Comparison of ENCODE assay signal across 18 cellular contexts in genomic region chr15:66068801-66069200, GRCh38.
DNase-seq lines count a peak whose midpoint lies in the region; ATAC-seq and TF ChIP-seq lines count a peak whose summit lies in the region.
"Had no signal": no experiment of that assay in that cellular context is flagged by ENCODE, and none has a peak within 500 bp of the region (broad histone marks: within the 10 kb centered on the region; RNA-seq: fewer than 3 reads in every experiment).

No MANE protein-coding gene starts in this region.

- H3K36me3 Mint-ChIP-seq in chondrocyte (ENCODE audit: low read depth): no peaks in the 10 kb centered on the region
- no peaks in the 10 kb centered on the region for H3K36me3 Mint-ChIP-seq in activated naive CD4-positive, alpha-beta T cell treated with anti-CD3 and anti-CD28 coated beads, Interleukin-2, amount 10 ng/mL, durations not matched to agents 7 days and 5 days

- H4K91ac ChIP-seq in neuronal stem cell (ENCODE audit: low read depth, low read length, poor library complexity): no peak overlapping the region

- no peak for TF ChIP-seq POLR2A in gastrocnemius medialis (IDR thresholded peaks at IDR 0.05)

- no peaks in the 10 kb centered on the region for H3K9me3 ChIP-seq in RWPE2 (ENCODE audit: severe bottlenecking)
- no peaks in the 10 kb centered on the region for H3K9me3 ChIP-seq in neuronal stem cell (replicated peaks in 1 of 2; ENCODE audit: control insufficient read depth in 2 of 2, insufficient read depth in 1 of 2, low read depth in 1 of 2, low read length in 2 of 2)
- no peaks in the 10 kb centered on the region for H3K9me3 ChIP-seq in gastrocnemius medialis
- H3K9me3 ChIP-seq: BE2C, Caco-2, HAP-1 had no signal

- DNase-seq in RWPE2 (ENCODE audit: low spot score) (peak; percentile 32), chondrocyte (ENCODE audit: low spot score) (peak; percentile 15), neuronal stem cell (ENCODE audit: low spot score) (no peak), mucosa of gallbladder (ENCODE audit: low spot score) (no peak), gastrocnemius medialis (no peak)
- no peak for DNase-seq in activated naive CD4-positive, alpha-beta T cell treated with anti-CD3 and anti-CD28 coated beads, Interleukin-2, amount 10 ng/mL, durations not matched to agents 7 days and 5 days
- DNase-seq: ACHN; BE2C; Caco-2; CD4-positive, alpha-beta T cell; DMS153; DMS79; GDM1; GOT3 had no signal

- in situ Hi-C loops in gastrocnemius medialis (cut with MboI; ENCODE audit: low sequenced_read_pairs in 4 of 4): no loop called here

- ATAC-seq in RWPE2 (ENCODE audit: low read depth) (no peak), HG03196 (IDR thresholded peaks at IDR 0.05; ENCODE audit: unreplicated experiment) (no peak), gastrocnemius medialis (no peak)

- H3K9ac ChIP-seq in neuronal stem cell (ENCODE audit: low read depth, low read length, poor library complexity): no peak overlapping the region

- H3K27me3 ChIP-seq in RWPE2 (ENCODE audit: insufficient read depth, poor library complexity, severe bottlenecking) (no peaks in the 10 kb centered on the region), neuronal stem cell (ENCODE audit: control insufficient read depth in 3 of 3, insufficient read depth in 3 of 3, low read depth in 1 of 3, low read length in 3 of 3) (peaks cover 0 to 2% (median 0%) of the 10 kb centered on the region in 3 experiments), gastrocnemius medialis (no peaks in the 10 kb centered on the region)
- H3K27me3 ChIP-seq: BE2C had no signal

- peak overlapping the region; percentile 73 for H4K8ac ChIP-seq in neuronal stem cell (ENCODE audit: low read depth, low read length)

- H3K4ac ChIP-seq in neuronal stem cell (ENCODE audit: low read length): no peak overlapping the region

- H3K27ac Mint-ChIP-seq in chondrocyte (ENCODE audit: unreplicated experiment): no peak overlapping the region
- no peak overlapping the region for H3K27ac Mint-ChIP-seq in activated naive CD4-positive, alpha-beta T cell treated with anti-CD3 and anti-CD28 coated beads, Interleukin-2, amount 10 ng/mL, durations not matched to agents 7 days and 5 days
- H3K27ac Mint-ChIP-seq: CD4-positive, alpha-beta T cell had no signal

- H2BK5ac ChIP-seq in neuronal stem cell (ENCODE audit: low read length): no peak overlapping the region

- H3K9me3 Mint-ChIP-seq in chondrocyte (ENCODE audit: low read depth): no peaks in the 10 kb centered on the region
- no peaks in the 10 kb centered on the region for H3K9me3 Mint-ChIP-seq in activated naive CD4-positive, alpha-beta T cell treated with anti-CD3 and anti-CD28 coated beads, Interleukin-2, amount 10 ng/mL, durations not matched to agents 7 days and 5 days
- H3K9me3 Mint-ChIP-seq: CD4-positive, alpha-beta T cell had no signal

- no peak overlapping the region for H2BK15ac ChIP-seq in neuronal stem cell (ENCODE audit: low read length)

- H3K36me3 ChIP-seq in RWPE2 (ENCODE audit: low read depth): no peaks in the 10 kb centered on the region
- no peaks in the 10 kb centered on the region for H3K36me3 ChIP-seq in neuronal stem cell (replicated peaks in 1 of 2; ENCODE audit: control insufficient read depth in 2 of 2, insufficient read depth in 2 of 2, low read length in 2 of 2)
- no peaks in the 10 kb centered on the region for H3K36me3 ChIP-seq in gastrocnemius medialis
- H3K36me3 ChIP-seq: BE2C, HAP-1 had no signal

- H3K18ac ChIP-seq in neuronal stem cell (ENCODE audit: low read length): no peak overlapping the region

- H3K27ac ChIP-seq in RWPE2 (ENCODE audit: poor library complexity, severe bottlenecking): no peak overlapping the region
- H3K27ac ChIP-seq in neuronal stem cell (replicated peaks; ENCODE audit: low read length): no peak overlapping the region
- no peak overlapping the region for H3K27ac ChIP-seq in gastrocnemius medialis
- H3K27ac ChIP-seq: C4-2B, HL-60 had no signal

- H3K27me3 Mint-ChIP-seq in chondrocyte (ENCODE audit: low read depth): peaks cover 17% of the 10 kb centered on the region
- H3K27me3 Mint-ChIP-seq in activated naive CD4-positive, alpha-beta T cell treated with anti-CD3 and anti-CD28 coated beads, Interleukin-2, amount 10 ng/mL, durations not matched to agents 7 days and 5 days: peaks cover 20% of the 10 kb centered on the region
- H3K27me3 Mint-ChIP-seq: CD4-positive, alpha-beta T cell had no signal

- WGBS in neuronal stem cell (ENCODE audit: extremely low coverage in 2 of 2, insufficient read length in 2 of 2, insufficient replicate concordance in 1 of 2), 2 donors: no CpG with 5 or more reads among the region's 1 CpG

- H3K79me1 ChIP-seq in neuronal stem cell (ENCODE audit: low read depth, low read length): no peaks in the 10 kb centered on the region

- intact Hi-C loops in gastrocnemius medialis (cut with DNase I; ENCODE audit: low total_unique reads): no loop called here

- no peak overlapping the region for H2AFZ ChIP-seq in neuronal stem cell (ENCODE audit: low read length)

- no peak overlapping the region for H2BK120ac ChIP-seq in neuronal stem cell (ENCODE audit: low read depth, low read length)

- H3K14ac ChIP-seq in neuronal stem cell (ENCODE audit: low read length): no peak overlapping the region

- no peak overlapping the region for H2AK5ac ChIP-seq in neuronal stem cell (ENCODE audit: low read depth, low read length)

- peaks cover 27% of the 10 kb centered on the region for H3K4me1 Mint-ChIP-seq in chondrocyte (ENCODE audit: low read depth)
- H3K4me1 Mint-ChIP-seq in activated naive CD4-positive, alpha-beta T cell treated with anti-CD3 and anti-CD28 coated beads, Interleukin-2, amount 10 ng/mL, durations not matched to agents 7 days and 5 days: no peaks in the 10 kb centered on the region

- H3K4me3 ChIP-seq in RWPE2 (ENCODE audit: severe bottlenecking) (no peak overlapping the region), neuronal stem cell (ENCODE audit: low read length in 2 of 2) (no peak overlapping the region), gastrocnemius medialis (no peak overlapping the region)
- H3K4me3 ChIP-seq: HAP-1 had no signal

- H3K4me2 ChIP-seq in neuronal stem cell (ENCODE audit: insufficient read depth, low read length, poor library complexity, severe bottlenecking): no peak overlapping the region

- no peak for TF ChIP-seq CTCF in RWPE2 (IDR thresholded peaks at IDR 0.05; ENCODE audit: poor library complexity, severe bottlenecking)
- no peak for TF ChIP-seq CTCF in chondrocyte (IDR thresholded peaks at IDR 0.05)
- no peak for TF ChIP-seq CTCF in gastrocnemius medialis (IDR thresholded peaks at IDR 0.05 in 4 of 5, conservative IDR thresholded peaks at IDR 0.05 in 1 of 5)

- H3K23ac ChIP-seq in neuronal stem cell (ENCODE audit: low read depth, low read length, poor library complexity): peak overlapping the region; percentile 6

- H2BK12ac ChIP-seq in neuronal stem cell (ENCODE audit: low read length): no peak overlapping the region

- H3K4me1 ChIP-seq in RWPE2 (ENCODE audit: insufficient read depth, poor library complexity, severe bottlenecking): no peaks in the 10 kb centered on the region
- peaks cover 0 to 15% of the 10 kb centered on the region in 2 donors for H3K4me1 ChIP-seq in neuronal stem cell (ENCODE audit: control insufficient read depth in 2 of 2, insufficient read depth in 1 of 2, low read depth in 1 of 2, low read length in 2 of 2)
- no peaks in the 10 kb centered on the region for H3K4me1 ChIP-seq in gastrocnemius medialis
- H3K4me1 ChIP-seq: BE2C, Caco-2 had no signal

- no peak overlapping the region for H3K4me3 Mint-ChIP-seq in chondrocyte (ENCODE audit: unreplicated experiment)
- H3K4me3 Mint-ChIP-seq in activated naive CD4-positive, alpha-beta T cell treated with anti-CD3 and anti-CD28 coated beads, Interleukin-2, amount 10 ng/mL, durations not matched to agents 7 days and 5 days: no peak overlapping the region
- H3K4me3 Mint-ChIP-seq: CD4-positive, alpha-beta T cell had no signal

- CTCF ChIA-PET in activated naive CD4-positive, alpha-beta T cell treated with anti-CD3 and anti-CD28 coated beads, Interleukin-2, amount 10 ng/mL, durations not matched to agents 7 days and 5 days (lab: Charles Lee): no interaction called here

Comparison
In these comparisons a context has a peak if more than half of its experiments do, and no peak if none do; other contexts are left out.
1. DNase-seq: peak in RWPE2 (single experiment) and chondrocyte (single experiment); none in neuronal stem cell (single experiment), activated naive CD4-positive, alpha-beta T cell treated with anti-CD3 and anti-CD28 coated beads, Interleukin-2, amount 10 ng/mL, durations not matched to agents 7 days and 5 days (single experiment), mucosa of gallbladder (single experiment) and gastrocnemius medialis (0 of 2).